ENCODE assay signal across 20 cellular contexts in the genomic region with DNA sequence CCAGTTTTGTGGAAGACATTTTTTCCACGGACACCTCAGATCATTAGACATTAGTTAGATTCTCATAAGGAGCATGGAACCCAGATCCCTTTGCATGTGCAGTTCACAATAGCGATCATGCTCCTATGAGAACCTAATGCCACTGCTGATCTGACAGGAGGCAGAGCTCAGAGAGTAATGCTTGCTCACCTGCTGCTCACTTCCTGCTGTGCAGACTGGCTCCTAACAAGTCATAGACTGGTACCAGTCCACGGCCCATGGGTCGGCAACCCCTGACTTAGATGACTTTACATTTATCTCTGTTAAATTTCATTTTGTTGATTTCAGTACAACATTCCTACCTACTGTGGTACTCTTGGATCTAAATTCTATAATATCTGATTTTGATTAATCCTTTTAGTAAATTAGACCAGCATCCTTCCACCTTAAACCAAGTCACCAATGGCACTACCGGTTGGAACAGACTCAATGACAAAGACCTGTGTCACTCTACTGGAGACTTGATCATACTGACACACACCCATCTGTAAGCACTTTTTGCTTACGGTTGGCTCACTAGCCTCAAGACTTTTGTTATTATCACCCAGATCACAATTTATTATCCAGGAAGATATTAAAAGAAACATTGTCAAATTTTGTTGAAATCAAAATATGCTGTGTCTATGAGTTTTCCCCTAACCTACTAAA.
"Had no signal": no experiment of that assay in that cellular context is flagged by ENCODE, and none has a peak within 500 bp of the region (broad histone marks: within the 10 kb centered on the region; RNA-seq: fewer than 3 reads in every experiment).

No MANE protein-coding gene starts in this region.

- H3K4me1 ChIP-seq: esophagus muscularis mucosa, heart right ventricle, tibial artery, uterus had no signal

- H3K36me3 ChIP-seq: brain microvascular endothelial cell, esophagus muscularis mucosa, heart right ventricle, tibial artery, uterus had no signal

- H3K27me3 ChIP-seq: brain microvascular endothelial cell, esophagus muscularis mucosa, heart right ventricle, tibial artery, uterus had no signal

- H3K27ac ChIP-seq: brain microvascular endothelial cell, coronary artery, esophagus muscularis mucosa, heart right ventricle, tibial artery, uterus had no signal

- DNase-seq: activated CD4-positive, CD25-positive, alpha-beta regulatory T cell; activated CD8-positive, alpha-beta memory T cell treated with anti-CD3 and anti-CD28 coated beads for 24 hours; activated CD8-positive, alpha-beta memory T cell treated with anti-CD3 and anti-CD28 coated beads, Interleukin-2, amount 50 U/mL, for 48 hours; activated effector memory CD4-positive, alpha-beta T cell treated with anti-CD3 and anti-CD28 coated beads, Interleukin-2, amount 50 U/mL, for 16 hours; activated naive CD4-positive, alpha-beta T cell treated with anti-CD3 and anti-CD28 coated beads, Interleukin-2, amount 50 U/mL, for 16 hours; activated T-cell treated with anti-CD3 and anti-CD28 coated beads, Interleukin-2, amount 50 U/mL, for 48 hours; aorta; brain microvascular endothelial cell; heart right ventricle; kidney glomerular epithelial cell; mesenchymal stem cell; mucosa of descending colon; naive B cell; stimulated activated naive CD8-positive, alpha-beta T cell treated with anti-CD3 and anti-CD28 coated beads, Interleukin-15, Interleukin-2, amounts not matched to agents 100 U/mL and 50 U/mL, for 24 hours; substantia nigra; T-helper 9 cell; tibial artery; uterus had no signal

- H3K4me3 ChIP-seq: coronary artery, esophagus muscularis mucosa, heart right ventricle, mucosa of descending colon, tibial artery, uterus had no signal

- H3K9me3 ChIP-seq: esophagus muscularis mucosa, heart right ventricle, mucosa of descending colon, tibial artery, uterus had no signal
